Comparison of ENCODE assay signal across 1 cellular context in the genomic region with DNA sequence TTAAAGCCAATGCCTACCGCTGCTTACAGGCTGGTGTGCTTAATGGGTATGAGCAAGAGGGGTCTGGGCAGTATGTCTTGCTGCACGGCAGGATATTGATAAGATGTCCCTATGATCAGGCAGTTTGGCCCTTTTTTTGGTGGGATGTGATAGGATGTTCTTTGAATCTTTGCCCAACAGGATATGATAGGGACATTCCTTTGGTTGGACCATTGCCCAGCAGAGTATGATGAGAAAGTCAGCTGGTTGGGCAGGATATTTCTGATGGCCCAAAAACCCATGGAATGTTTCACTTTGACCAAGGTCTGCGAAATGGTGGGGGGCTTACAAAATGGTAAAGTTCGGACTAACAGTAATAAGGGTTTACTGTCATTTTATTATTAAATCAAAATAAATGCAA.
TF ChIP-seq lines count a peak whose summit lies in the region.

No MANE protein-coding gene starts in this region.

TF ChIP-seq in SK-N-SH treated with all-trans-retinoic acid at 6 μM for 48 hours, 23 proteins besides CTCF, POLR2A, EP300 and RAD21:
- TF ChIP-seq, protein P1, sequence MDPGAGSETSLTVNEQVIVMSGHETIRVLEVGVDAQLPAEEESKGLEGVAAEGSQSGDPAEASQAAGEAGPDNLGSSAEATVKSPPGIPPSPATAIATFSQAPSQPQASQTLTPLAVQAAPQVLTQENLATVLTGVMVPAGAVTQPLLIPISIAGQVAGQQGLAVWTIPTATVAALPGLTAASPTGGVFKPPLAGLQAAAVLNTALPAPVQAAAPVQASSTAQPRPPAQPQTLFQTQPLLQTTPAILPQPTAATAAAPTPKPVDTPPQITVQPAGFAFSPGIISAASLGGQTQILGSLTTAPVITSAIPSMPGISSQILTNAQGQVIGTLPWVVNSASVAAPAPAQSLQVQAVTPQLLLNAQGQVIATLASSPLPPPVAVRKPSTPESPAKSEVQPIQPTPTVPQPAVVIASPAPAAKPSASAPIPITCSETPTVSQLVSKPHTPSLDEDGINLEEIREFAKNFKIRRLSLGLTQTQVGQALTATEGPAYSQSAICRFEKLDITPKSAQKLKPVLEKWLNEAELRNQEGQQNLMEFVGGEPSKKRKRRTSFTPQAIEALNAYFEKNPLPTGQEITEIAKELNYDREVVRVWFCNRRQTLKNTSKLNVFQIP (CRISPR knock-in tag; IDR thresholded peaks at IDR 0.05; ENCODE audit: borderline replicate concordance, low read depth), result no peak
- TF ChIP-seq GLIS3 (CRISPR knock-in tag; IDR thresholded peaks at IDR 0.05) (no peak), ZNF565 (CRISPR knock-in tag; conservative IDR thresholded peaks at IDR 0.05; ENCODE audit: low read depth) (no peak), ZNF8 (CRISPR knock-in tag; IDR thresholded peaks at IDR 0.05) (no peak), BACH2 (CRISPR knock-in tag; IDR thresholded peaks at IDR 0.05; ENCODE audit: borderline replicate concordance) (no peak), TOX (CRISPR knock-in tag; IDR thresholded peaks at IDR 0.05; ENCODE audit: borderline replicate concordance) (no peak), RARB (CRISPR knock-in tag; IDR thresholded peaks at IDR 0.05) (no peak), SNAI2 (CRISPR knock-in tag; IDR thresholded peaks at IDR 0.05) (no peak), PPARA (CRISPR knock-in tag; IDR thresholded peaks at IDR 0.05; ENCODE audit: borderline replicate concordance) (no peak), OSR1 (CRISPR knock-in tag; IDR thresholded peaks at IDR 0.05) (no peak), ZFP30 (CRISPR knock-in tag; IDR thresholded peaks at IDR 0.05) (no peak), ZFP3 (CRISPR knock-in tag; IDR thresholded peaks at IDR 0.05) (no peak), CSDC2 (CRISPR knock-in tag; IDR thresholded peaks at IDR 0.05) (no peak), ZNF70 (CRISPR knock-in tag; IDR thresholded peaks at IDR 0.05) (no peak), ESRRG (CRISPR knock-in tag; IDR thresholded peaks at IDR 0.05) (no peak)
- TF ChIP-seq, protein P2, sequence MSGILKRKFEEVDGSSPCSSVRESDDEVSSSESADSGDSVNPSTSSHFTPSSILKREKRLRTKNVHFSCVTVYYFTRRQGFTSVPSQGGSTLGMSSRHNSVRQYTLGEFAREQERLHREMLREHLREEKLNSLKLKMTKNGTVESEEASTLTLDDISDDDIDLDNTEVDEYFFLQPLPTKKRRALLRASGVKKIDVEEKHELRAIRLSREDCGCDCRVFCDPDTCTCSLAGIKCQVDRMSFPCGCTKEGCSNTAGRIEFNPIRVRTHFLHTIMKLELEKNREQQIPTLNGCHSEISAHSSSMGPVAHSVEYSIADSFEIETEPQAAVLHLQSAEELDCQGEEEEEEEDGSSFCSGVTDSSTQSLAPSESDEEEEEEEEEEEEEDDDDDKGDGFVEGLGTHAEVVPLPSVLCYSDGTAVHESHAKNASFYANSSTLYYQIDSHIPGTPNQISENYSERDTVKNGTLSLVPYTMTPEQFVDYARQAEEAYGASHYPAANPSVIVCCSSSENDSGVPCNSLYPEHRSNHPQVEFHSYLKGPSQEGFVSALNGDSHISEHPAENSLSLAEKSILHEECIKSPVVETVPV (CRISPR knock-in tag; IDR thresholded peaks at IDR 0.05), result no peak
- TF ChIP-seq, protein P3, sequence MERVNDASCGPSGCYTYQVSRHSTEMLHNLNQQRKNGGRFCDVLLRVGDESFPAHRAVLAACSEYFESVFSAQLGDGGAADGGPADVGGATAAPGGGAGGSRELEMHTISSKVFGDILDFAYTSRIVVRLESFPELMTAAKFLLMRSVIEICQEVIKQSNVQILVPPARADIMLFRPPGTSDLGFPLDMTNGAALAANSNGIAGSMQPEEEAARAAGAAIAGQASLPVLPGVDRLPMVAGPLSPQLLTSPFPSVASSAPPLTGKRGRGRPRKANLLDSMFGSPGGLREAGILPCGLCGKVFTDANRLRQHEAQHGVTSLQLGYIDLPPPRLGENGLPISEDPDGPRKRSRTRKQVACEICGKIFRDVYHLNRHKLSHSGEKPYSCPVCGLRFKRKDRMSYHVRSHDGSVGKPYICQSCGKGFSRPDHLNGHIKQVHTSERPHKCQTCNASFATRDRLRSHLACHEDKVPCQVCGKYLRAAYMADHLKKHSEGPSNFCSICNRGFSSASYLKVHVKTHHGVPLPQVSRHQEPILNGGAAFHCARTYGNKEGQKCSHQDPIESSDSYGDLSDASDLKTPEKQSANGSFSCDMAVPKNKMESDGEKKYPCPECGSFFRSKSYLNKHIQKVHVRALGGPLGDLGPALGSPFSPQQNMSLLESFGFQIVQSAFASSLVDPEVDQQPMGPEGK (CRISPR knock-in tag; IDR thresholded peaks at IDR 0.05; ENCODE audit: borderline replicate concordance), result no peak
- TF ChIP-seq, protein P4, sequence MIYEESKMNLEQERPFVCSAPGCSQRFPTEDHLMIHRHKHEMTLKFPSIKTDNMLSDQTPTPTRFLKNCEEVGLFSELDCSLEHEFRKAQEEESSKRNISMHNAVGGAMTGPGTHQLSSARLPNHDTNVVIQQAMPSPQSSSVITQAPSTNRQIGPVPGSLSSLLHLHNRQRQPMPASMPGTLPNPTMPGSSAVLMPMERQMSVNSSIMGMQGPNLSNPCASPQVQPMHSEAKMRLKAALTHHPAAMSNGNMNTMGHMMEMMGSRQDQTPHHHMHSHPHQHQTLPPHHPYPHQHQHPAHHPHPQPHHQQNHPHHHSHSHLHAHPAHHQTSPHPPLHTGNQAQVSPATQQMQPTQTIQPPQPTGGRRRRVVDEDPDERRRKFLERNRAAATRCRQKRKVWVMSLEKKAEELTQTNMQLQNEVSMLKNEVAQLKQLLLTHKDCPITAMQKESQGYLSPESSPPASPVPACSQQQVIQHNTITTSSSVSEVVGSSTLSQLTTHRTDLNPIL (CRISPR knock-in tag; IDR thresholded peaks at IDR 0.05; ENCODE audit: low read depth), result no peak
- TF ChIP-seq, protein P5, sequence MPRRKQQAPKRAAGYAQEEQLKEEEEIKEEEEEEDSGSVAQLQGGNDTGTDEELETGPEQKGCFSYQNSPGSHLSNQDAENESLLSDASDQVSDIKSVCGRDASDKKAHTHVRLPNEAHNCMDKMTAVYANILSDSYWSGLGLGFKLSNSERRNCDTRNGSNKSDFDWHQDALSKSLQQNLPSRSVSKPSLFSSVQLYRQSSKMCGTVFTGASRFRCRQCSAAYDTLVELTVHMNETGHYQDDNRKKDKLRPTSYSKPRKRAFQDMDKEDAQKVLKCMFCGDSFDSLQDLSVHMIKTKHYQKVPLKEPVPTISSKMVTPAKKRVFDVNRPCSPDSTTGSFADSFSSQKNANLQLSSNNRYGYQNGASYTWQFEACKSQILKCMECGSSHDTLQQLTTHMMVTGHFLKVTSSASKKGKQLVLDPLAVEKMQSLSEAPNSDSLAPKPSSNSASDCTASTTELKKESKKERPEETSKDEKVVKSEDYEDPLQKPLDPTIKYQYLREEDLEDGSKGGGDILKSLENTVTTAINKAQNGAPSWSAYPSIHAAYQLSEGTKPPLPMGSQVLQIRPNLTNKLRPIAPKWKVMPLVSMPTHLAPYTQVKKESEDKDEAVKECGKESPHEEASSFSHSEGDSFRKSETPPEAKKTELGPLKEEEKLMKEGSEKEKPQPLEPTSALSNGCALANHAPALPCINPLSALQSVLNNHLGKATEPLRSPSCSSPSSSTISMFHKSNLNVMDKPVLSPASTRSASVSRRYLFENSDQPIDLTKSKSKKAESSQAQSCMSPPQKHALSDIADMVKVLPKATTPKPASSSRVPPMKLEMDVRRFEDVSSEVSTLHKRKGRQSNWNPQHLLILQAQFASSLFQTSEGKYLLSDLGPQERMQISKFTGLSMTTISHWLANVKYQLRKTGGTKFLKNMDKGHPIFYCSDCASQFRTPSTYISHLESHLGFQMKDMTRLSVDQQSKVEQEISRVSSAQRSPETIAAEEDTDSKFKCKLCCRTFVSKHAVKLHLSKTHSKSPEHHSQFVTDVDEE (CRISPR knock-in tag; IDR thresholded peaks at IDR 0.05), result no peak
